12 cellular contexts compared by ENCODE assay signal in genomic region chr1:78676996-78677395, GRCh38. TPM values are rescaled to one million over a fixed set of nuclear protein-coding genes. Genes with fewer than 3 reads are reported as not detected.
A peak's percentile ranks its signal among the peaks of the same experiment; 100 is the strongest.
DNase-seq lines count a peak whose midpoint lies in the region; ATAC-seq and TF ChIP-seq lines count a peak whose summit lies in the region.
"Had no signal": no experiment of that assay in that cellular context is flagged by ENCODE, and none has a peak within 500 bp of the region (broad histone marks: within the 10 kb centered on the region; RNA-seq: fewer than 3 reads in every experiment).

No MANE protein-coding gene starts in this region.

- H3K4me3 ChIP-seq in PC-3 (ENCODE audit: low read length): no peak overlapping the region
- H3K4me3 ChIP-seq: BLaER1 treated with 17β-estradiol and CSF1 and Interleukin-3, amounts not matched to agents 10 nM and 100 nM; GM12878; HAP-1 had no signal

- intact Hi-C loops in PC-3 (cut with micrococcal nuclease): loop anchor here (1.0 to 5.0 kb wide), 3 partner anchors 60 to 547 kb away; no protein-coding TSS in a partner anchor
- intact Hi-C loops in sciatic nerve (cut with DNase I): loop anchor here (10.0 kb wide), 1 partner anchor 62 kb away; no protein-coding TSS in a partner anchor

- no TSS peak for BruUV-seq in PC-3 (replicated peaks; lab: Mats Ljungman, UMichigan)

- no peak overlapping the region for H2AFZ ChIP-seq in PC-3 (ENCODE audit: low read length)

- POLR2A ChIA-PET in PC-3 (lab: Charles Lee; ENCODE audit: unreplicated experiment): no interaction called here

- no peaks in the 10 kb centered on the region for H4K20me1 ChIP-seq in PC-3 (ENCODE audit: low read length)
- H4K20me1 ChIP-seq: BLaER1 treated with 17β-estradiol and CSF1 and Interleukin-3, amounts not matched to agents 10 nM and 100 nM had no signal

- in situ Hi-C loops in KBM-7 (cut with MboI; ENCODE audit: low pct_unique_long_range_greater_than_20kb, low sequenced_read_pairs): no loop called here

- H3K36me3 ChIP-seq in PC-3 (ENCODE audit: low read depth, low read length): no peaks in the 10 kb centered on the region
- H3K36me3 ChIP-seq: BLaER1 treated with 17β-estradiol and CSF1 and Interleukin-3, amounts not matched to agents 10 nM and 100 nM; HAP-1 had no signal

- CTCF ChIA-PET in PC-3 (lab: Charles Lee): no interaction called here

- no peaks in the 10 kb centered on the region for H3F3A ChIP-seq in PC-3 (ENCODE audit: low read length, unreplicated experiment)

- 0 out of 2 replicates have a peak, but pooled peaks have one; percentile 38 for ATAC-seq in PC-3
- ATAC-seq in sciatic nerve: peak; percentile 48
- no peak for ATAC-seq in GM21786 (IDR thresholded peaks at IDR 0.05; ENCODE audit: unreplicated experiment)

- peaks cover 2% of the 10 kb centered on the region for H3K4me1 ChIP-seq in PC-3 (ENCODE audit: insufficient read depth, low read length)
- H3K4me1 ChIP-seq: HAP-1 had no signal

- H3K27me3 ChIP-seq in PC-3 (ENCODE audit: low read length): no peaks in the 10 kb centered on the region
- H3K27me3 ChIP-seq: BLaER1 treated with 17β-estradiol and CSF1 and Interleukin-3, amounts not matched to agents 10 nM and 100 nM had no signal

- H3K9me3 ChIP-seq in PC-3 (ENCODE audit: low read length): no peaks in the 10 kb centered on the region
- H3K9me3 ChIP-seq: BLaER1 treated with 17β-estradiol and CSF1 and Interleukin-3, amounts not matched to agents 10 nM and 100 nM; HAP-1 had no signal

- no peak overlapping the region for H3K9ac ChIP-seq in PC-3 (ENCODE audit: low read length)
- H3K9ac ChIP-seq: BLaER1 treated with 17β-estradiol and CSF1 and Interleukin-3, amounts not matched to agents 10 nM and 100 nM had no signal

- no peaks in the 10 kb centered on the region for H3K9me2 ChIP-seq in PC-3 (replicated peaks; ENCODE audit: low read length)

- H3K79me2 ChIP-seq in PC-3 (ENCODE audit: low read length): no peaks in the 10 kb centered on the region

- H3K27ac ChIP-seq in PC-3 (ENCODE audit: low read length): no peak overlapping the region
- H3K27ac ChIP-seq: BLaER1 treated with 17β-estradiol and CSF1 and Interleukin-3, amounts not matched to agents 10 nM and 100 nM had no signal

- no peak overlapping the region for H3K4me2 ChIP-seq in PC-3 (ENCODE audit: low read length)
- H3K4me2 ChIP-seq: BLaER1 treated with 17β-estradiol and CSF1 and Interleukin-3, amounts not matched to agents 10 nM and 100 nM had no signal

- TF ChIP-seq CTCF in PC-3 (conservative IDR thresholded peaks at IDR 0.05; ENCODE audit: low read depth, low read length): no peak

- DNase-seq in COLO829 (ENCODE audit: low spot score): peak; percentile 85
- no peak for DNase-seq in PC-3
- DNase-seq in foreskin melanocyte: peak; percentile 86
- no peak for DNase-seq in sciatic nerve (ENCODE audit: low spot score)
- no peak for DNase-seq in NOMO-1 treated with DMSO at 0.1 percent for 48 hours (lab: John Stamatoyannopoulos, UW; ENCODE audit: unreplicated experiment)
- no peak for DNase-seq in KBM-7

RNA-seq across cellular contexts. Expression of gene IFI44, which starts 27.4 kb away (rescaled TPM):
- 7.1 and 10.4 TPM in 2 replicates for total RNA-seq in PC-3 (2014; rRNA removed)
- 38.9 TPM for total RNA-seq in sciatic nerve
- total RNA-seq: H1 had no signal

RNA-seq across cellular contexts. Expression of gene IFI44L, which starts 56.7 kb away (rescaled TPM):
- total RNA-seq in PC-3 (2014; rRNA removed) (4.1 and 5.5 TPM in 2 replicates), sciatic nerve (20.2 TPM)
- total RNA-seq: H1, HT1080 had no signal

Comparison
In these comparisons a context has a peak if more than half of its experiments do, and no peak if none do; other contexts are left out.
1. DNase-seq: peak in COLO829 (single experiment) and foreskin melanocyte (single experiment); none in PC-3 (single experiment), sciatic nerve (single experiment), NOMO-1 treated with DMSO at 0.1 percent for 48 hours (single experiment) and KBM-7 (single experiment).